ENCODE assay signal across 11 cellular contexts in the genomic region with DNA sequence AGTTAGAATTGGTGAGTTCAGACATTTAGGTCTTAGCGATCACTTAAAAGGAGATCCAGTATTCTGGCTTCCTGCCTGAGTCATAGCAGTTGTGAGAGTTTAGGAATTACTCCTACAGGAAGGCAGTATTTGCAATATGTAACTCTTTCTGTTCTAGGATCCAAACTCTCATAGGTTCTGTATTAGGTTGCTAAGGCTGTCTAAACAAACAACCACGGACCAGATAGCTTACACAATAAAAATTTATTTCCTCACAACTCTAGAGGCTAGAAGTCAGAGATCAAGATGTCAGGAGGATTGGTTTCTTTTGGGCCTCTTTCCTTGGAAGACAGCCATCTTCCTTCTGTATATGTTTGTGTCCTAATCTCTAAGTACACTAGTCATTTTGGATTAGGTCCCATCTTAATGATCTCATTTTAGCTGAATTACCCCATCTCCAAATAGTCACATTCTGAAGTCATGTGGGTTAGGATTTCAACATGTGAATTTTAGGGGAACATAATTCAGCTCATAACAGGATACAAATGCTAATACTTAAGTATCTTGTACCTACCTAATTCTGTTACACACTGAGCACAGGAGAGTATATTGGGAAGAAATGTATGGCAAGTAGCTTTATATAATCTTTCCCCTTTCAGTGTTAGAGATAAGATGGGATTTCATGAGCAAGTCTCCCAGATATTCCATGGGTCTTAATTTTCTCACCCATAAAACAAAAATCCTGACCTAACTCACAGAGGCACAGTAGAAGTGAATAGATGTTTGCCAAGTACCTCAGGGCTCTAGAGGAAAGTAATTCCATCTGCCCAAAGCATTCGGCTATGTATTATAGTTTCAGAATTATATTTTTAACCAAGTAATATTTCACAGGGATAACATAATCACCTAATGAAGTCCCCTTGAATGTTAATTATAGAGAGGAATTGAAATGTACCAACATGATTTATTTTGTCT.
DNase-seq lines count a peak whose midpoint lies in the region; ATAC-seq and TF ChIP-seq lines count a peak whose summit lies in the region.
"Had no signal": no experiment of that assay in that cellular context is flagged by ENCODE, and none has a peak within 500 bp of the region (broad histone marks: within the 10 kb centered on the region; RNA-seq: fewer than 3 reads in every experiment).

No MANE protein-coding gene starts in this region.

- no peaks in the 10 kb centered on the region for H3K27me3 ChIP-seq in right atrium auricular region

- H3K9me3 ChIP-seq in right atrium auricular region, result peaks cover 0 to 4% of the 10 kb centered on the region in 2 donors

- peak overlapping the region; percentile 39 to 75 for H3K27ac ChIP-seq in right atrium auricular region

- TF ChIP-seq CTCF in astrocyte of the cerebellum (IDR thresholded peaks at IDR 0.05; ENCODE audit: low read depth, low read length, missing control alignments) (no peak), right atrium auricular region (IDR thresholded peaks at IDR 0.05) (no peak)

- in situ Hi-C loops in astrocyte of the cerebellum (cut with HindIII; ENCODE audit: low sequenced_read_pairs), result no loop called here

- H3K36me3 ChIP-seq in right atrium auricular region, result no peaks in the 10 kb centered on the region

- H3K4me3 ChIP-seq in astrocyte of the cerebellum (ENCODE audit: low read depth, low read length) (no peak overlapping the region), right atrium auricular region (no peak overlapping the region)

- peak; percentile 32 for ATAC-seq in HG03175 (IDR thresholded peaks at IDR 0.05; ENCODE audit: unreplicated experiment)
- ATAC-seq in GM19397 (IDR thresholded peaks at IDR 0.05; ENCODE audit: unreplicated experiment), result no peak
- ATAC-seq in HG02852 (IDR thresholded peaks at IDR 0.05; ENCODE audit: unreplicated experiment), result no peak
- ATAC-seq in HG02884 (IDR thresholded peaks at IDR 0.05; ENCODE audit: unreplicated experiment), result no peak
- ATAC-seq: T-cell had no signal

- no peaks in the 10 kb centered on the region for H3K4me1 ChIP-seq in right atrium auricular region

- DNase-seq in astrocyte of the cerebellum (ENCODE audit: low read depth) (peak; percentile 76), right atrium auricular region (ENCODE audit: low spot score) (no peak), stromal cell of bone marrow (ENCODE audit: low read depth) (peak; percentile 98), C1 segment of cervical spinal cord (lab: John Stamatoyannopoulos, UW) (no peak)
- DNase-seq: MM.1S; stimulated activated CD4-positive, alpha-beta T cell treated with anti-CD3 and anti-CD28 coated beads, Interleukin-15, amount 100 ng/mL, for 24 hours; T-cell had no signal

Comparison
In these comparisons a context has a peak if more than half of its experiments do, and no peak if none do; other contexts are left out.
1. DNase-seq: peak in astrocyte of the cerebellum (single experiment) and stromal cell of bone marrow (single experiment); none in right atrium auricular region (single experiment) and C1 segment of cervical spinal cord (0 of 14).